ENCODE assay signal across 1 cellular context in the genomic region with DNA sequence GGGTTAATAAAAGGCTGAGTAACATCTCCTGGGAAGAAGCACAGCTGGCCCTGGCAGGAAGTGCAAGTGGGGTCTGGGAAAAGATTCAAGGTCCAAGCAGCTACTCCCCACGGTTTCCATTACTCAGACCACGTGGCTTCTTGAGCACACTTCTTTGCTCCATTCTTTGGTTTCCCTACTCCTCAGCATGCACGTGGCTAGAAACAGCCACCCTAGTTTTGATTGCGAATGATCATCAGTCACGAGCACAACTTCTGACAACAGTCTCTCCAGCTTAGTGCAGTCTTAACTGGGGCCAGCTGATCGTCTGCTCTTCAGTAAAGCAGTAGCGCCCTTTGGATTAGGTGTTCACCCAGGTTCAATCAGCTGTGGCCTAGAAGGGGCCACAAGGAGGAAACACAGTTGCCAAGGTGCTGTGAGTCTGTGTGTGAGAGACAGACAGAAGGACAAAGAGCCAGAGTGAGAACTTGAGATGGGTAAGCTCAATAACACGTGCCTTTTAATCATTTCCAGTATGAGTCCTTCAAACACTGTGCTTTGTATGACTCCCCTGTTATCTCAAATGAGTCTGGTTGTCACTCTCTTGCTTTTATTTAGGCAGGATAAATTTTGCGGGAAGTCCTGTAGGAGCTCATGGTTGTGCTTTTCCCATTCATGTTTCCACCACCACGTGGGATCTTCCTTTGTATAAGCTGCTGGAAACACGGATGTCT.
A peak's percentile ranks its signal among the peaks of the same experiment; 100 is the strongest.
TF ChIP-seq lines count a peak whose summit lies in the region.

No MANE protein-coding gene starts in this region.

TF ChIP-seq in HepG2, 621 proteins besides CTCF, POLR2A, EP300 and RAD21:
- TF ChIP-seq TFAP4 (IDR thresholded peaks at IDR 0.05; ENCODE audit: borderline replicate concordance, low read depth) (peak; percentile 73; the same call in 1 of the 2 replicates), SIX4 (CRISPR knock-in tag; IDR thresholded peaks at IDR 0.05) (no peak), ZBTB2 (CRISPR knock-in tag; IDR thresholded peaks at IDR 0.05; ENCODE audit: low read depth) (no peak), CHD2 (IDR thresholded peaks at IDR 0.05; ENCODE audit: low read depth, low read length) (no peak), HNRNPH1 (optimal IDR thresholded peaks at IDR 0.05; ENCODE audit: low read depth, low read length) (no peak), EHMT2 (IDR thresholded peaks at IDR 0.05; ENCODE audit: borderline replicate concordance, low read depth, low read length) (no peak), ZBTB49 (CRISPR knock-in tag; IDR thresholded peaks at IDR 0.05; ENCODE audit: borderline replicate concordance) (no peak), FOXO1 (CRISPR knock-in tag; IDR thresholded peaks at IDR 0.05) (no peak), ZNF605 (CRISPR knock-in tag; IDR thresholded peaks at IDR 0.05) (peak; percentile 49; the same call in 1 of the 2 replicates), MAX (IDR thresholded peaks at IDR 0.05) (peak; percentile 41; the same call in 1 of the 2 replicates), POGK (CRISPR knock-in tag; conservative IDR thresholded peaks at IDR 0.05) (no peak), CREB3 (CRISPR knock-in tag; IDR thresholded peaks at IDR 0.05) (no peak), ZNF24 (IDR thresholded peaks at IDR 0.05) (no peak), ZNF326 (CRISPR knock-in tag; IDR thresholded peaks at IDR 0.05; ENCODE audit: borderline replicate concordance) (no peak), ZNF800 (CRISPR knock-in tag; IDR thresholded peaks at IDR 0.05) (0 out of 2 replicates have a peak, but pooled peaks have one; percentile 32), SNRNP70 (IDR thresholded peaks at IDR 0.05; ENCODE audit: low read depth, low read length) (no peak), RFXAP (CRISPR knock-in tag; IDR thresholded peaks at IDR 0.05; ENCODE audit: borderline replicate concordance) (no peak), NCOR1 (IDR thresholded peaks at IDR 0.05; ENCODE audit: borderline replicate concordance, low read length) (no peak), MYC (CRISPR knock-in tag; IDR thresholded peaks at IDR 0.05; ENCODE audit: borderline replicate concordance) (peak; percentile 33; the same call in 1 of the 2 replicates), ZNF629 (CRISPR knock-in tag; conservative IDR thresholded peaks at IDR 0.05) (no peak), HMGA1 (CRISPR knock-in tag; conservative IDR thresholded peaks at IDR 0.05) (no peak), BCL6 (CRISPR knock-in tag; IDR thresholded peaks at IDR 0.05) (no peak), NR2F2 (IDR thresholded peaks at IDR 0.05; ENCODE audit: borderline replicate concordance, low read depth) (no peak), LCORL (IDR thresholded peaks at IDR 0.05) (no peak), LCORL (CRISPR knock-in tag; IDR thresholded peaks at IDR 0.05) (no peak), ADNP (CRISPR knock-in tag; IDR thresholded peaks at IDR 0.05) (no peak), ZFP1 (CRISPR knock-in tag; IDR thresholded peaks at IDR 0.05) (no peak), HNF4A (CRISPR knock-in tag; IDR thresholded peaks at IDR 0.05) (no peak), SIN3B (IDR thresholded peaks at IDR 0.05; ENCODE audit: low read length) (no peak)
- TF ChIP-seq, protein P1, sequence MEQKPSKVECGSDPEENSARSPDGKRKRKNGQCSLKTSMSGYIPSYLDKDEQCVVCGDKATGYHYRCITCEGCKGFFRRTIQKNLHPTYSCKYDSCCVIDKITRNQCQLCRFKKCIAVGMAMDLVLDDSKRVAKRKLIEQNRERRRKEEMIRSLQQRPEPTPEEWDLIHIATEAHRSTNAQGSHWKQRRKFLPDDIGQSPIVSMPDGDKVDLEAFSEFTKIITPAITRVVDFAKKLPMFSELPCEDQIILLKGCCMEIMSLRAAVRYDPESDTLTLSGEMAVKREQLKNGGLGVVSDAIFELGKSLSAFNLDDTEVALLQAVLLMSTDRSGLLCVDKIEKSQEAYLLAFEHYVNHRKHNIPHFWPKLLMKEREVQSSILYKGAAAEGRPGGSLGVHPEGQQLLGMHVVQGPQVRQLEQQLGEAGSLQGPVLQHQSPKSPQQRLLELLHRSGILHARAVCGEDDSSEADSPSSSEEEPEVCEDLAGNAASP (CRISPR knock-in tag; IDR thresholded peaks at IDR 0.05; ENCODE audit: borderline replicate concordance), result no peak
- TF ChIP-seq, protein P2, sequence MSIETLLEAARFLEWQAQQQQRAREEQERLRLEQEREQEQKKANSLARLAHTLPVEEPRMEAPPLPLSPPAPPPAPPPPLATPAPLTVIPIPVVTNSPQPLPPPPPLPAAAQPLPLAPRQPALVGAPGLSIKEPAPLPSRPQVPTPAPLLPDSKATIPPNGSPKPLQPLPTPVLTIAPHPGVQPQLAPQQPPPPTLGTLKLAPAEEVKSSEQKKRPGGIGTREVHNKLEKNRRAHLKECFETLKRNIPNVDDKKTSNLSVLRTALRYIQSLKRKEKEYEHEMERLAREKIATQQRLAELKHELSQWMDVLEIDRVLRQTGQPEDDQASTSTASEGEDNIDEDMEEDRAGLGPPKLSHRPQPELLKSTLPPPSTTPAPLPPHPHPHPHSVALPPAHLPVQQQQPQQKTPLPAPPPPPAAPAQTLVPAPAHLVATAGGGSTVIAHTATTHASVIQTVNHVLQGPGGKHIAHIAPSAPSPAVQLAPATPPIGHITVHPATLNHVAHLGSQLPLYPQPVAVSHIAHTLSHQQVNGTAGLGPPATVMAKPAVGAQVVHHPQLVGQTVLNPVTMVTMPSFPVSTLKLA (IDR thresholded peaks at IDR 0.05), result peak; percentile 85
